Comparison of ENCODE assay signal across 19 cellular contexts in genomic region chr1:23110391-23110790, GRCh38. TPM values are rescaled to one million over a fixed set of nuclear protein-coding genes. Genes with fewer than 3 reads are reported as not detected.
DNase-seq lines count a peak whose midpoint lies in the region; ATAC-seq and TF ChIP-seq lines count a peak whose summit lies in the region.
"Had no signal": no experiment of that assay in that cellular context is flagged by ENCODE, and none has a peak within 500 bp of the region (broad histone marks: within the 10 kb centered on the region; RNA-seq: fewer than 3 reads in every experiment).

No MANE protein-coding gene starts in this region.

- POLR2A ChIA-PET in CD4-positive, alpha-beta memory T cell (lab: Charles Lee; ENCODE audit: partially characterized antibody): interaction anchor here (0.6 to 6.2 kb wide), 7 partner anchors 7 to 69 kb away, joined by 3 to 37 read pairs (median 19); partner anchors contain the start of gene LUZP1
- POLR2A ChIA-PET in HCT116 (lab: Charles Lee): interaction anchor here (0.7 kb wide), 1 partner anchor 159 kb away, joined by 3 read pairs; no protein-coding TSS in a partner anchor
- POLR2A ChIA-PET in activated naive CD8-positive, alpha-beta T cell treated with anti-CD3 and anti-CD28 coated beads, Interleukin-2, amount 10 ng/mL, durations not matched to agents 7 days and 5 days (lab: Charles Lee): interaction anchor here (1.2 to 2.0 kb wide), 3 partner anchors 8 to 10 kb away, joined by 7 to 10 read pairs (median 8); no protein-coding TSS in a partner anchor

- H3K27ac Mint-ChIP-seq in CD4-positive, alpha-beta memory T cell: peak overlapping the region; percentile 7 to 95 (median 86)
- H3K27ac Mint-ChIP-seq in activated naive CD8-positive, alpha-beta T cell treated with anti-CD3 and anti-CD28 coated beads, Interleukin-2, amount 10 ng/mL, durations not matched to agents 7 days and 5 days: peak overlapping the region; percentile 14
- peak overlapping the region; percentile 87 to 93 for H3K27ac Mint-ChIP-seq in natural killer cell
- H3K27ac Mint-ChIP-seq: memory B cell had no signal

- ATAC-seq in HCT116 (peak; percentile 9; the same call in 1 of the 2 replicates), natural killer cell (peak in 2 of 3 donors; percentile 1 to 2)
- ATAC-seq in activated naive CD8-positive, alpha-beta T cell treated with anti-CD3 and anti-CD28 coated beads, Interleukin-2, amount 10 ng/mL, durations not matched to agents 7 days and 5 days (ENCODE audit: low read depth): no peak
- ATAC-seq: PC-3; stimulated activated naive B cell treated with anti-CD40 and anti-IgM and Interleukin-4, amounts not matched to agents 10 μg/mL and 1 μg/mL and 100 μg/mL, for 72 hours had no signal

- no peak for TF ChIP-seq POLR2A in HCT116 (IDR thresholded peaks at IDR 0.05; ENCODE audit: borderline replicate concordance, extremely low read depth, insufficient read depth, insufficient read length)

- H3K9me2 ChIP-seq in HCT116 (ENCODE audit: insufficient read depth): no peaks in the 10 kb centered on the region
- H3K9me2 ChIP-seq in MM.1S (replicated peaks; ENCODE audit: insufficient read depth, low read length): no peaks in the 10 kb centered on the region

- no peaks in the 10 kb centered on the region for H4K20me1 ChIP-seq in HCT116 (ENCODE audit: insufficient read depth)
- H4K20me1 ChIP-seq in MM.1S (ENCODE audit: insufficient read depth, low read length): no peaks in the 10 kb centered on the region

- H3K9me3 Mint-ChIP-seq in CD4-positive, alpha-beta memory T cell: peaks cover 0 to 3% (median 0%) of the 10 kb centered on the region in 8 donors
- H3K9me3 Mint-ChIP-seq in activated naive CD8-positive, alpha-beta T cell treated with anti-CD3 and anti-CD28 coated beads, Interleukin-2, amount 10 ng/mL, durations not matched to agents 7 days and 5 days: no peaks in the 10 kb centered on the region
- no peaks in the 10 kb centered on the region for H3K9me3 Mint-ChIP-seq in natural killer cell
- H3K9me3 Mint-ChIP-seq: memory B cell; naive B cell; stimulated activated naive B cell treated with anti-CD40 and anti-IgM and Interleukin-4, amounts not matched to agents 10 μg/mL and 1 μg/mL and 100 μg/mL, for 72 hours had no signal

- peaks cover 37% of the 10 kb centered on the region; the same call in 1 of the 2 replicates for H3K79me2 ChIP-seq in HCT116 (ENCODE audit: insufficient read depth, low read length)
- no peaks in the 10 kb centered on the region for H3K79me2 ChIP-seq in MM.1S (ENCODE audit: low read length)

- H3K4me3 Mint-ChIP-seq in CD4-positive, alpha-beta memory T cell: peak overlapping the region in 6 of 8 donors; percentile 9 to 52 (median 30)
- peak overlapping the region; percentile 27 for H3K4me3 Mint-ChIP-seq in activated naive CD8-positive, alpha-beta T cell treated with anti-CD3 and anti-CD28 coated beads, Interleukin-2, amount 10 ng/mL, durations not matched to agents 7 days and 5 days
- peak overlapping the region; percentile 29 for H3K4me3 Mint-ChIP-seq in natural killer cell
- H3K4me3 Mint-ChIP-seq: memory B cell; naive B cell; stimulated activated naive B cell treated with anti-CD40 and anti-IgM and Interleukin-4, amounts not matched to agents 10 μg/mL and 1 μg/mL and 100 μg/mL, for 72 hours had no signal

- peaks cover 46 to 81% (median 50%) of the 10 kb centered on the region in 4 donors for H3K4me1 Mint-ChIP-seq in CD4-positive, alpha-beta memory T cell
- peaks cover 43% of the 10 kb centered on the region for H3K4me1 Mint-ChIP-seq in activated naive CD8-positive, alpha-beta T cell treated with anti-CD3 and anti-CD28 coated beads, Interleukin-2, amount 10 ng/mL, durations not matched to agents 7 days and 5 days
- peaks cover 70 to 76% of the 10 kb centered on the region in 2 donors for H3K4me1 Mint-ChIP-seq in natural killer cell

- intact Hi-C loops in CD4-positive, alpha-beta memory T cell (cut with micrococcal nuclease): no loop called here
- intact Hi-C loops in HCT116 (cut with micrococcal nuclease): no loop called here
- intact Hi-C loops in natural killer cell (cut with micrococcal nuclease): loop anchor here (1.0 kb wide), 1 partner anchor 10 kb away; no protein-coding TSS in a partner anchor

- H3K36me3 Mint-ChIP-seq in CD4-positive, alpha-beta memory T cell: peaks cover 22 to 26% of the 10 kb centered on the region in 2 donors
- peaks cover 22% of the 10 kb centered on the region for H3K36me3 Mint-ChIP-seq in activated naive CD8-positive, alpha-beta T cell treated with anti-CD3 and anti-CD28 coated beads, Interleukin-2, amount 10 ng/mL, durations not matched to agents 7 days and 5 days
- H3K36me3 Mint-ChIP-seq in natural killer cell: peaks cover 11% of the 10 kb centered on the region

- H3K9ac ChIP-seq in HCT116 (ENCODE audit: low read length) (no peak overlapping the region), MM.1S (ENCODE audit: low read length) (no peak overlapping the region)

- no peak overlapping the region for H2AFZ ChIP-seq in HCT116 (ENCODE audit: low read depth, low read length, poor library complexity, severe bottlenecking)
- no peak overlapping the region for H2AFZ ChIP-seq in MM.1S (ENCODE audit: low read length)

- peak overlapping the region; percentile 65 for H3K4me2 ChIP-seq in HCT116 (ENCODE audit: low read length)
- no peak overlapping the region for H3K4me2 ChIP-seq in MM.1S (ENCODE audit: low read depth, low read length)

- H3K27me3 ChIP-seq in CD4-positive, alpha-beta memory T cell (ENCODE audit: insufficient read depth, low read length): no peaks in the 10 kb centered on the region
- H3K27me3 ChIP-seq in HCT116 (ENCODE audit: insufficient read depth, low read length): no peaks in the 10 kb centered on the region
- H3K27me3 ChIP-seq in MM.1S (replicated peaks; ENCODE audit: insufficient read depth, low read length): no peaks in the 10 kb centered on the region
- H3K27me3 ChIP-seq: tibial nerve had no signal

- H3K27me3 Mint-ChIP-seq in CD4-positive, alpha-beta memory T cell: no peaks in the 10 kb centered on the region
- H3K27me3 Mint-ChIP-seq in activated naive CD8-positive, alpha-beta T cell treated with anti-CD3 and anti-CD28 coated beads, Interleukin-2, amount 10 ng/mL, durations not matched to agents 7 days and 5 days: peaks cover 2% of the 10 kb centered on the region
- no peaks in the 10 kb centered on the region for H3K27me3 Mint-ChIP-seq in natural killer cell (ENCODE audit: low read depth in 2 of 2)
- H3K27me3 Mint-ChIP-seq: memory B cell; naive B cell; stimulated activated naive B cell treated with anti-CD40 and anti-IgM and Interleukin-4, amounts not matched to agents 10 μg/mL and 1 μg/mL and 100 μg/mL, for 72 hours had no signal

- TF ChIP-seq CTCF in HCT116 (IDR thresholded peaks at IDR 0.05 in 2 of 3, conservative IDR thresholded peaks at IDR 0.05 in 1 of 3; ENCODE audit: borderline replicate concordance in 1 of 3, insufficient read depth in 1 of 3, low read depth in 2 of 3, low read length in 2 of 3) (no peak), natural killer cell (IDR thresholded peaks at IDR 0.05) (no peak), MM.1S (IDR thresholded peaks at IDR 0.05; ENCODE audit: low read length) (no peak)

- TF ChIP-seq RAD21 in HCT116 (IDR thresholded peaks at IDR 0.05; ENCODE audit: low read depth): no peak

- no peak for DNase-seq in CD4-positive, alpha-beta memory T cell
- DNase-seq in HCT116 (ENCODE audit: low read depth, low spot score) (no peak), natural killer cell (no peak), NCI-H146 (lab: John Stamatoyannopoulos, UW) (no peak), MM.1S (no peak), HPDE6-E6E7 (ENCODE audit: extremely low spot score) (no peak)
- DNase-seq in activated naive CD8-positive, alpha-beta T cell treated with anti-CD3 and anti-CD28 coated beads, Interleukin-2, amount 10 ng/mL, durations not matched to agents 7 days and 5 days: no peak
- DNase-seq: Calu3; cerebellar nuclear complex; KG1; naive B cell; NCI-H2029; NCI-H345; PC-3; posterior cingulate gyrus; SIG-M5; stimulated activated naive B cell treated with anti-CD40 and anti-IgM and Interleukin-4, amounts not matched to agents 10 μg/mL and 1 μg/mL and 100 μg/mL, for 72 hours had no signal

- H3K9me3 ChIP-seq in CD4-positive, alpha-beta memory T cell (ENCODE audit: control insufficient read depth in 1 of 2, low read length in 2 of 2): no peaks in the 10 kb centered on the region
- no peaks in the 10 kb centered on the region for H3K9me3 ChIP-seq in HCT116 (ENCODE audit: control insufficient read depth in 1 of 2, insufficient read depth in 1 of 2, low read depth in 1 of 2, low read length in 2 of 2)
- H3K9me3 ChIP-seq in MM.1S (replicated peaks; ENCODE audit: insufficient read depth, low read length): no peaks in the 10 kb centered on the region
- H3K9me3 ChIP-seq: tibial nerve had no signal

- no peak overlapping the region for H3K4me3 ChIP-seq in CD4-positive, alpha-beta memory T cell (ENCODE audit: low read length in 2 of 2)
- H3K4me3 ChIP-seq in HCT116 (replicated peaks in 1 of 2; ENCODE audit: low read depth in 1 of 2, low read length in 2 of 2): no peak overlapping the region
- no peak overlapping the region for H3K4me3 ChIP-seq in MM.1S (ENCODE audit: low read length)
- H3K4me3 ChIP-seq: tibial nerve had no signal

- CTCF ChIA-PET in CD4-positive, alpha-beta memory T cell (lab: Charles Lee; ENCODE audit: partially characterized antibody): interaction anchor here (0.5 to 10.0 kb wide), 10 partner anchors 9 to 385 kb away, joined by 3 to 74 read pairs (median 4); no protein-coding TSS in a partner anchor
- CTCF ChIA-PET in HCT116 (lab: Charles Lee): interaction anchor here (0.8 to 1.4 kb wide), 2 partner anchors 11 to 74 kb away, joined by 3 to 6 read pairs; no protein-coding TSS in a partner anchor

- H3K36me3 ChIP-seq in CD4-positive, alpha-beta memory T cell (ENCODE audit: insufficient read depth, low read length): peaks cover 3% of the 10 kb centered on the region
- H3K36me3 ChIP-seq in HCT116 (ENCODE audit: control insufficient read depth in 1 of 2, insufficient read depth in 2 of 2, low read length in 2 of 2) (peaks cover 0 to 9% of the 10 kb centered on the region in 2 experiments; a peak in 2 of 4 replicates), MM.1S (replicated peaks; ENCODE audit: insufficient read depth, low read length) (no peaks in the 10 kb centered on the region)

- H3K4me1 ChIP-seq in CD4-positive, alpha-beta memory T cell (ENCODE audit: insufficient read depth, low read length): peaks cover 66% of the 10 kb centered on the region
- H3K4me1 ChIP-seq in HCT116 (ENCODE audit: control insufficient read depth in 1 of 2, insufficient read depth in 2 of 2, low read length in 2 of 2): peaks cover 26 to 53% of the 10 kb centered on the region in 2 experiments
- H3K4me1 ChIP-seq in MM.1S (ENCODE audit: low read length): no peaks in the 10 kb centered on the region

- BruUV-seq in HCT116 (replicated peaks; lab: Mats Ljungman, UMichigan): no TSS peak

- RAD21 ChIA-PET in HCT116 (lab: Charles Lee; ENCODE audit: low non-redundant PET in 1 of 2, low total read pairs in 2 of 2, uncharacterized antibody in 2 of 2, unreplicated experiment in 2 of 2): interaction anchor here in 1 of 2 experiments (1.0 kb wide), 1 partner anchor 74 kb away, joined by 3 read pairs; no protein-coding TSS in a partner anchor

- H3F3A ChIP-seq in MM.1S (ENCODE audit: insufficient read depth, low read length): no peaks in the 10 kb centered on the region

- peak overlapping the region; percentile 53 for H3K27ac ChIP-seq in CD4-positive, alpha-beta memory T cell (ENCODE audit: low read depth, low read length)
- H3K27ac ChIP-seq in HCT116 (ENCODE audit: low read depth, low read length) (no peak overlapping the region), MM.1S (ENCODE audit: low read length) (no peak overlapping the region)
- H3K27ac ChIP-seq: tibial nerve had no signal

RNA-seq across cellular contexts. Expression of gene LUZP1, which starts 58.3 kb away (rescaled TPM):
- 10 to 100 TPM; 24.7 to 27.9 TPM for total RNA-seq in CD4-positive, alpha-beta memory T cell
- 10 to 100 TPM; 11.6 to 39.3 TPM for polyA plus RNA-seq in CD4-positive, alpha-beta memory T cell
- total RNA-seq in HCT116 (2021; ENCODE audit: unreplicated experiment) (22.4 TPM), natural killer cell (10 to 100 TPM; 37.0 to 49.4 (median 39.6) TPM)
- polyA plus RNA-seq in HCT116 (2012): 9.2 and 10.2 TPM in 2 replicates
- total RNA-seq in activated naive CD8-positive, alpha-beta T cell treated with anti-CD3 and anti-CD28 coated beads, Interleukin-2, amount 10 ng/mL, durations not matched to agents 7 days and 5 days: 10 to 100 TPM; 18.4 to 19.1 TPM

Comparison
In these comparisons a context has a peak if more than half of its experiments do, and no peak if none do; other contexts are left out.
1. H3K27ac Mint-ChIP-seq: peak in every context shown above with its lines; median percentile 90 in natural killer cell; 86 in CD4-positive, alpha-beta memory T cell; 14 in activated naive CD8-positive, alpha-beta T cell treated with anti-CD3 and anti-CD28 coated beads, Interleukin-2, amount 10 ng/mL, durations not matched to agents 7 days and 5 days.